ENCODE assay signal across 33 cellular contexts in genomic region chr4:154341448-154341847, GRCh38.
"Had no signal": no experiment of that assay in that cellular context is flagged by ENCODE, and none has a peak within 500 bp of the region (broad histone marks: within the 10 kb centered on the region; RNA-seq: fewer than 3 reads in every experiment).

No MANE protein-coding gene starts in this region.

- H3K27ac ChIP-seq: adrenal gland, ascending aorta, body of pancreas, brain microvascular endothelial cell, breast epithelium, cardiac muscle cell had no signal

- H3K4me1 ChIP-seq: adrenal gland, ascending aorta, body of pancreas, breast epithelium had no signal

- H3K4me3 ChIP-seq: adrenal gland, ascending aorta, body of pancreas, breast epithelium, cardiac muscle cell had no signal

- DNase-seq: activated effector memory CD4-positive, alpha-beta T cell treated with anti-CD3 and anti-CD28 coated beads, Interleukin-2, amount 50 U/mL, for 16 hours; activated effector memory CD4-positive, alpha-beta T cell treated with Interleukin-2 at 50 U/mL for 16 hours; activated gamma-delta T cell; activated gamma-delta T cell treated with Interleukin-2 at 50 U/mL for 16 hours; activated naive CD4-positive, alpha-beta T cell; activated naive CD4-positive, alpha-beta T cell treated with anti-CD3 and anti-CD28 coated beads for 36 hours; activated naive CD4-positive, alpha-beta T cell treated with anti-CD3 and anti-CD28 coated beads, Interleukin-2, amount 10 ng/mL, durations not matched to agents 7 days and 5 days; activated naive CD4-positive, alpha-beta T cell treated with anti-CD3 and anti-CD28 coated beads, Interleukin-2, amount 50 U/mL, for 16 hours; activated naive CD4-positive, alpha-beta T cell treated with Interleukin-2 at 50 U/mL for 16 hours; activated naive CD8-positive, alpha-beta T cell treated with anti-CD3 and anti-CD28 coated beads for 36 hours; activated naive CD8-positive, alpha-beta T cell treated with anti-CD3 and anti-CD28 coated beads, Interleukin-2, amount 10 ng/mL, durations not matched to agents 7 days and 5 days; activated naive CD8-positive, alpha-beta T cell treated with anti-CD3 and anti-CD28 coated beads, Interleukin-2, amount 50 U/mL, for 24 hours; activated T-cell treated with anti-CD3 and anti-CD28 coated beads, Interleukin-2, amount 50 U/mL, for 4 hours; activated T-cell treated with anti-CD3 and anti-CD28 coated beads, Interleukin-2, amount 50 U/mL, for 48 hours; activated T-cell treated with anti-CD3 and anti-CD28 coated beads, Interleukin-2, amount 50 U/mL, for 72 hours; adrenal gland; amniotic stem cell; amygdala; anterior cingulate cortex; aorta; body of pancreas; brain microvascular endothelial cell; caudate nucleus; central memory CD4-positive, alpha-beta T cell; cerebellar nuclear complex had no signal

- H3K27me3 ChIP-seq: adrenal gland, ascending aorta, body of pancreas, brain microvascular endothelial cell, breast epithelium had no signal

- H3K36me3 ChIP-seq: adrenal gland, ascending aorta, brain microvascular endothelial cell, breast epithelium, cardiac muscle cell had no signal

- H3K9me3 ChIP-seq: adrenal gland, ascending aorta, body of pancreas, breast epithelium had no signal

- FAIRE-seq: astrocyte, bronchial epithelial cell, colon had no signal

- ATAC-seq: activated naive CD4-positive, alpha-beta T cell treated with anti-CD3 and anti-CD28 coated beads, Interleukin-2, amount 50 U/mL, for 72 hours; activated naive CD8-positive, alpha-beta T cell treated with anti-CD3 and anti-CD28 coated beads, Interleukin-2, amount 50 U/mL, for 24 hours; activated T-cell treated with anti-CD3 and anti-CD28 coated beads, Interleukin-2, amount 50 U/mL, for 4 hours; activated T-cell treated with anti-CD3 and anti-CD28 coated beads, Interleukin-2, amount 50 U/mL, for 72 hours; activated T-helper 17 cell treated with anti-CD3 and anti-CD28 coated beads, Interleukin-2, amount 50 U/mL, for 72 hours; body of pancreas had no signal
